ENCODE assay signal across 23 cellular contexts in genomic region chr2:44459754-44460153, GRCh38.
"Had no signal": no experiment of that assay in that cellular context is flagged by ENCODE, and none has a peak within 500 bp of the region (broad histone marks: within the 10 kb centered on the region; RNA-seq: fewer than 3 reads in every experiment).

No MANE protein-coding gene starts in this region.

- H3K9me3 ChIP-seq: gastroesophageal sphincter, right lobe of liver, suprapubic skin had no signal

- H3K4me1 Mint-ChIP-seq: activated CD4-positive, alpha-beta T cell treated with anti-CD3 and anti-CD28 coated beads, Interleukin-2, amount 10 ng/mL, durations not matched to agents 7 days and 5 days; activated CD8-positive, alpha-beta memory T cell treated with anti-CD3 and anti-CD28 coated beads, Interleukin-2, amount 10 ng/mL, durations not matched to agents 7 days and 5 days; activated naive CD4-positive, alpha-beta T cell treated with anti-CD3 and anti-CD28 coated beads, Interleukin-2, amount 10 ng/mL, durations not matched to agents 7 days and 5 days; memory B cell had no signal

- H3K27ac ChIP-seq: coronary artery, gastroesophageal sphincter, heart left ventricle, right lobe of liver, skin epidermis, stomach, suprapubic skin, tibial nerve, VCaP had no signal

- H3K4me1 ChIP-seq: gastroesophageal sphincter, stomach, suprapubic skin, tibial nerve had no signal

- H3K4me3 ChIP-seq: coronary artery, gastroesophageal sphincter, heart left ventricle, right lobe of liver, skin epidermis, stomach, suprapubic skin, tibial nerve had no signal

- H3K27me3 Mint-ChIP-seq: activated CD4-positive, alpha-beta T cell treated with anti-CD3 and anti-CD28 coated beads, Interleukin-2, amount 10 ng/mL, durations not matched to agents 7 days and 5 days; activated CD8-positive, alpha-beta memory T cell treated with anti-CD3 and anti-CD28 coated beads, Interleukin-2, amount 10 ng/mL, durations not matched to agents 7 days and 5 days; activated CD8-positive, alpha-beta T cell treated with anti-CD3 and anti-CD28 coated beads for 36 hours; activated naive CD4-positive, alpha-beta T cell treated with anti-CD3 and anti-CD28 coated beads, Interleukin-2, amount 10 ng/mL, durations not matched to agents 7 days and 5 days; memory B cell had no signal

- H3K4me3 Mint-ChIP-seq: activated CD4-positive, alpha-beta T cell treated with anti-CD3 and anti-CD28 coated beads, Interleukin-2, amount 10 ng/mL, durations not matched to agents 7 days and 5 days; activated CD8-positive, alpha-beta memory T cell treated with anti-CD3 and anti-CD28 coated beads, Interleukin-2, amount 10 ng/mL, durations not matched to agents 7 days and 5 days; activated CD8-positive, alpha-beta T cell treated with anti-CD3 and anti-CD28 coated beads for 36 hours; activated naive CD4-positive, alpha-beta T cell treated with anti-CD3 and anti-CD28 coated beads, Interleukin-2, amount 10 ng/mL, durations not matched to agents 7 days and 5 days; endodermal cell; memory B cell had no signal

- H3K36me3 ChIP-seq: gastroesophageal sphincter, heart left ventricle, right lobe of liver, stomach, suprapubic skin, tibial nerve had no signal

- DNase-seq: activated CD4-positive, alpha-beta T cell treated with anti-CD3 and anti-CD28 coated beads, Interleukin-2, amount 10 ng/mL, durations not matched to agents 7 days and 5 days; activated CD4-positive, CD25-positive, alpha-beta regulatory T cell treated with anti-CD3 and anti-CD28 coated beads, Interleukin-2, amount 50 U/mL, for 72 hours; activated CD8-positive, alpha-beta memory T cell treated with anti-CD3 and anti-CD28 coated beads, Interleukin-2, amount 10 ng/mL, durations not matched to agents 7 days and 5 days; activated CD8-positive, alpha-beta T cell treated with anti-CD3 and anti-CD28 coated beads for 36 hours; activated effector memory CD4-positive, alpha-beta T cell treated with anti-CD3 and anti-CD28 coated beads, Interleukin-2, amount 50 U/mL, for 16 hours; activated naive CD4-positive, alpha-beta T cell treated with anti-CD3 and anti-CD28 coated beads, Interleukin-2, amount 10 ng/mL, durations not matched to agents 7 days and 5 days; activated T-cell treated with anti-CD3 and anti-CD28 coated beads for 4 hours; amygdala; cerebellar nuclear complex; endodermal cell; heart left ventricle; left colon; occipital lobe; right lobe of liver; stimulated activated CD4-positive, alpha-beta T cell treated with anti-CD3 and anti-CD28 coated beads, Interleukin-1b, Interleukin-23, amount 100 ng/mL, for 48 hours; stomach had no signal

- H3K27me3 ChIP-seq: gastroesophageal sphincter, heart left ventricle, right lobe of liver, stomach, suprapubic skin, tibial nerve had no signal

- H3K27ac Mint-ChIP-seq: activated CD4-positive, alpha-beta T cell treated with anti-CD3 and anti-CD28 coated beads, Interleukin-2, amount 10 ng/mL, durations not matched to agents 7 days and 5 days; activated CD8-positive, alpha-beta memory T cell treated with anti-CD3 and anti-CD28 coated beads, Interleukin-2, amount 10 ng/mL, durations not matched to agents 7 days and 5 days; activated CD8-positive, alpha-beta T cell treated with anti-CD3 and anti-CD28 coated beads for 36 hours; activated naive CD4-positive, alpha-beta T cell treated with anti-CD3 and anti-CD28 coated beads, Interleukin-2, amount 10 ng/mL, durations not matched to agents 7 days and 5 days; endodermal cell; memory B cell had no signal
